8 cellular contexts compared by ENCODE assay signal in genomic region chr17:67648896-67649295, GRCh38.
DNase-seq lines count a peak whose midpoint lies in the region; ATAC-seq, FAIRE-seq and TF ChIP-seq lines count a peak whose summit lies in the region.
"Not testable (repeated sequence)": the region's sequence is repeated elsewhere in the genome, so short reads cannot be mapped to it uniquely, and the experiment has no call there.

No MANE protein-coding gene starts in this region.

- intact Hi-C loops in GM12878 (cut with micrococcal nuclease; ENCODE audit: unreplicated experiment); left ventricle myocardium inferior (cut with micrococcal nuclease); HepG2 (cut with micrococcal nuclease; ENCODE audit: unreplicated experiment): not testable (repeated sequence)

- SMC1A ChIA-PET in GM12878 (lab: Charles Lee; ENCODE audit: uncharacterized antibody, unreplicated experiment) = interaction anchor here (0.6 to 10.7 kb wide), 21 partner anchors 9 to 283 kb away, joined by 3 to 156 read pairs (median 8); no protein-coding TSS in a partner anchor

- H3K9me3 ChIP-seq in CD8-positive, alpha-beta memory T cell (ENCODE audit: low read length); GM12878 (replicated peaks; ENCODE audit: control insufficient read depth, insufficient read depth, low read length); left ventricle myocardium inferior (replicated peaks); HepG2 (ENCODE audit: low read length): not testable (repeated sequence)

- not testable (repeated sequence) for H3K79me2 ChIP-seq in KMS-11 (ENCODE audit: insufficient read depth, low read depth); GM12878 (ENCODE audit: control insufficient read depth, insufficient read depth, low read length); HepG2 (ENCODE audit: insufficient read depth, low read length)

- H3K4me1 Mint-ChIP-seq in CD8-positive, alpha-beta memory T cell = peaks cover 32 to 79% (median 39%) of the 10 kb centered on the region in 3 donors
- not testable (repeated sequence) for H3K4me1 Mint-ChIP-seq in activated T-helper 17 cell treated with anti-CD3 and anti-CD28 coated beads, Interleukin-2, amount 50 U/mL, for 72 hours
- H3K4me1 Mint-ChIP-seq in stimulated activated effector memory CD8-positive, alpha-beta T cell treated with anti-CD3 and anti-CD28 coated beads, Interleukin-12 subunit alpha, Interleukin-12 subunit beta, amount 100 ng/mL, for 72 hours = peaks cover 49% of the 10 kb centered on the region

- RAD21 ChIA-PET in GM12878 (lab: Charles Lee; ENCODE audit: unreplicated experiment) = interaction anchor here (1.2 to 7.3 kb wide), 15 partner anchors 10 to 274 kb away, joined by 3 to 80 read pairs (median 20); partner anchors contain the start of gene PITPNC1

- not testable (repeated sequence) for TF ChIP-seq EP300 in GM12878 (IDR thresholded peaks at IDR 0.05; ENCODE audit: borderline replicate concordance in 1 of 2, control insufficient read depth in 1 of 2, low read depth in 2 of 2, low read length in 2 of 2); HepG2 (IDR thresholded peaks at IDR 0.05; ENCODE audit: low read depth in 2 of 2, low read length in 2 of 2); HepG2 (CRISPR knock-in tag; IDR thresholded peaks at IDR 0.05; ENCODE audit: borderline replicate concordance)

- TF ChIP-seq CTCF in KMS-11 (conservative IDR thresholded peaks at IDR 0.05; ENCODE audit: low read depth, low read length); GM12878 (IDR thresholded peaks at IDR 0.05 in 2 of 3, conservative IDR thresholded peaks at IDR 0.05 in 1 of 3; ENCODE audit: control insufficient read depth in 2 of 3, extremely low read depth in 1 of 3, insufficient read depth in 1 of 3, low read depth in 3 of 3, low read length in 3 of 3); left ventricle myocardium inferior (IDR thresholded peaks at IDR 0.05; ENCODE audit: borderline replicate concordance); HepG2 (CRISPR knock-in tag; IDR thresholded peaks at IDR 0.05): not testable (repeated sequence)

- ATAC-seq in activated T-helper 17 cell treated with anti-CD3 and anti-CD28 coated beads, Interleukin-2, amount 50 U/mL, for 72 hours (replicated peaks); GM12878; stimulated activated effector memory CD8-positive, alpha-beta T cell treated with anti-CD3 and anti-CD28 coated beads, Interleukin-12 subunit alpha, Interleukin-12 subunit beta, amount 100 ng/mL, for 72 hours: not testable (repeated sequence)
- ATAC-seq in HepG2 = peak; percentile 72

- in situ Hi-C loops in GM12878 (cut with MboI) = loop anchor here (25.0 kb wide), 1 partner anchor 937 kb away; no protein-coding TSS in a partner anchor
- in situ Hi-C loops in HepG2 (cut with HindIII; ENCODE audit: extremely low pct_ligation_motif_present, low pct_unique_long_range_greater_than_20kb) = not testable (repeated sequence)

- H3K27me3 Mint-ChIP-seq in CD8-positive, alpha-beta memory T cell; activated T-helper 17 cell treated with anti-CD3 and anti-CD28 coated beads, Interleukin-2, amount 50 U/mL, for 72 hours: not testable (repeated sequence)

- TF ChIP-seq RAD21 in GM12878 (IDR thresholded peaks at IDR 0.05; ENCODE audit: insufficient read depth, low read depth, low read length); HepG2 (CRISPR knock-in tag; IDR thresholded peaks at IDR 0.05): not testable (repeated sequence)

- H3K9ac ChIP-seq in KMS-11 (peak overlapping the region; percentile 84; the same call in 1 of the 2 replicates), GM12878 (ENCODE audit: control insufficient read depth, insufficient read depth, low read length) (peak overlapping the region; percentile 79; the same call in 1 of the 2 replicates)
- not testable (repeated sequence) for H3K9ac ChIP-seq in HepG2 (ENCODE audit: insufficient read depth, low read depth, low read length)

- H3K4me3 ChIP-seq in CD8-positive, alpha-beta memory T cell (ENCODE audit: low read length); KMS-11 (IDR thresholded peaks at IDR 0.05; ENCODE audit: insufficient read depth, low read depth, low read length); GM12878; left ventricle myocardium inferior; HepG2 (replicated peaks in 1 of 3; ENCODE audit: insufficient read depth in 1 of 3, low read depth in 2 of 3, low read length in 3 of 3): not testable (repeated sequence)

- H3K27me3 ChIP-seq in CD8-positive, alpha-beta memory T cell (ENCODE audit: insufficient read depth, low read length, poor library complexity, severe bottlenecking); KMS-11 (ENCODE audit: insufficient read depth, low read depth); GM12878 (replicated peaks in 1 of 2; ENCODE audit: control insufficient read depth in 2 of 2, insufficient read depth in 2 of 2, low read length in 1 of 2); left ventricle myocardium inferior (ENCODE audit: low read depth); HepG2 (ENCODE audit: control insufficient read depth in 1 of 2, insufficient read depth in 2 of 2, low read length in 2 of 2): not testable (repeated sequence)

- WGBS in GM12878 (ENCODE audit: insufficient coverage, insufficient replicate concordance, low lambda C conversion rate, missing lambda C conversion rate) = 79% methylated on average over 3 of the region's 3 CpGs
- WGBS in HepG2 (ENCODE audit: low lambda C conversion rate) = 63% methylated on average over 3 of the region's 3 CpGs

- not testable (repeated sequence) for H2AFZ ChIP-seq in KMS-11 (ENCODE audit: low read depth); GM12878 (ENCODE audit: control insufficient read depth, low read depth, low read length); HepG2 (ENCODE audit: low read length)

- H3K4me2 ChIP-seq in KMS-11 = peak overlapping the region; percentile 96
- H3K4me2 ChIP-seq in GM12878 (ENCODE audit: control insufficient read depth, insufficient read depth); HepG2 (ENCODE audit: low read depth, low read length): not testable (repeated sequence)

- BruUV-seq in GM12878 (replicated peaks; lab: Mats Ljungman, UMichigan); HepG2 (replicated peaks; lab: Mats Ljungman, UMichigan): not testable (repeated sequence)

- not testable (repeated sequence) for FAIRE-seq in GM12878 (lab: Jason Lieb, UNC)
- FAIRE-seq in HepG2 (lab: Jason Lieb, UNC) = peak; percentile 37

- not testable (repeated sequence) for H3K9me3 Mint-ChIP-seq in CD8-positive, alpha-beta memory T cell; activated T-helper 17 cell treated with anti-CD3 and anti-CD28 coated beads, Interleukin-2, amount 50 U/mL, for 72 hours; stimulated activated effector memory CD8-positive, alpha-beta T cell treated with anti-CD3 and anti-CD28 coated beads, Interleukin-12 subunit alpha, Interleukin-12 subunit beta, amount 100 ng/mL, for 72 hours

- peaks cover 0 to 51% (median 10%) of the 10 kb centered on the region in 3 donors for H3K36me3 Mint-ChIP-seq in CD8-positive, alpha-beta memory T cell
- peaks cover 20% of the 10 kb centered on the region for H3K36me3 Mint-ChIP-seq in activated T-helper 17 cell treated with anti-CD3 and anti-CD28 coated beads, Interleukin-2, amount 50 U/mL, for 72 hours (ENCODE audit: low read depth)
- peaks cover 10% of the 10 kb centered on the region for H3K36me3 Mint-ChIP-seq in stimulated activated effector memory CD8-positive, alpha-beta T cell treated with anti-CD3 and anti-CD28 coated beads, Interleukin-12 subunit alpha, Interleukin-12 subunit beta, amount 100 ng/mL, for 72 hours

- H3K27ac ChIP-seq in CD8-positive, alpha-beta memory T cell (ENCODE audit: low read depth, low read length) = not testable (repeated sequence)
- H3K27ac ChIP-seq in KMS-11 = peak overlapping the region; percentile 98
- peak overlapping the region; percentile 92 for H3K27ac ChIP-seq in GM12878 (ENCODE audit: control insufficient read depth, insufficient read depth)
- peak overlapping the region; percentile 69 for H3K27ac ChIP-seq in left ventricle myocardium inferior (replicated peaks)
- peak overlapping the region; percentile 12 for H3K27ac ChIP-seq in HepG2 (ENCODE audit: extremely low read length, insufficient read depth, low read length)

- DNase-seq in CD8-positive, alpha-beta memory T cell; GM12878 (ENCODE audit: low read depth, low spot score); left ventricle myocardium inferior; HepG2 (ENCODE audit: low spot score); stimulated activated effector memory CD8-positive, alpha-beta T cell treated with anti-CD3 and anti-CD28 coated beads, Interleukin-12 subunit alpha, Interleukin-12 subunit beta, amount 100 ng/mL, for 72 hours (ENCODE audit: low spot score in 2 of 2): not testable (repeated sequence)
- peak; percentile 31 for DNase-seq in NK-92 treated with Interleukin-12 subunit alpha and Interleukin-12 subunit beta, amount 100 ng/mL, for 24 hours (lab: John Stamatoyannopoulos, UW)

- POLR2A ChIA-PET in CD8-positive, alpha-beta memory T cell (lab: Charles Lee) = not testable (repeated sequence)
- POLR2A ChIA-PET in GM12878 (lab: Charles Lee) (interaction anchor here (0.8 to 5.7 kb wide), 7 partner anchors 10 to 270 kb away, joined by 3 to 53 read pairs (median 19); no protein-coding TSS in a partner anchor), HepG2 (lab: Yijun Ruan, JAX) (interaction anchor here (1.4 to 2.2 kb wide), 2 partner anchors 9 to 12 kb away, joined by 4 to 7 read pairs; no protein-coding TSS in a partner anchor)

- not testable (repeated sequence) for H3K36me3 ChIP-seq in CD8-positive, alpha-beta memory T cell (ENCODE audit: insufficient read depth, low read length); KMS-11 (ENCODE audit: insufficient read depth); GM12878 (ENCODE audit: control insufficient read depth in 2 of 2, insufficient read depth in 2 of 2, low read length in 1 of 2); left ventricle myocardium inferior; HepG2 (replicated peaks in 1 of 2; ENCODE audit: control insufficient read depth in 1 of 2, insufficient read depth in 2 of 2, low read length in 2 of 2)

- H4K20me1 ChIP-seq in KMS-11 (ENCODE audit: insufficient read depth); GM12878 (ENCODE audit: control insufficient read depth, insufficient read depth); HepG2 (ENCODE audit: insufficient read depth, low read length): not testable (repeated sequence)

- CTCF ChIA-PET in CD8-positive, alpha-beta memory T cell (lab: Charles Lee) = interaction anchor here (1.2 to 1.7 kb wide), 3 partner anchors 11 to 290 kb away, joined by 3 to 6 read pairs (median 4); no protein-coding TSS in a partner anchor
- CTCF ChIA-PET in GM12878 (lab: Yijun Ruan, JAX) = interaction anchor here (0.6 to 9.2 kb wide), 17 partner anchors 9 to 934 kb away, joined by 3 to 75 read pairs (median 10); partner anchors contain the start of gene PITPNC1
- CTCF ChIA-PET in HepG2 (lab: Yijun Ruan, JAX; ENCODE audit: low intra/inter-chr PET ratio, low total read pairs) = not testable (repeated sequence)

- H3K4me3 Mint-ChIP-seq in CD8-positive, alpha-beta memory T cell = peak overlapping the region in 2 of 7 donors; percentile 17 to 32
- not testable (repeated sequence) for H3K4me3 Mint-ChIP-seq in activated T-helper 17 cell treated with anti-CD3 and anti-CD28 coated beads, Interleukin-2, amount 50 U/mL, for 72 hours; stimulated activated effector memory CD8-positive, alpha-beta T cell treated with anti-CD3 and anti-CD28 coated beads, Interleukin-12 subunit alpha, Interleukin-12 subunit beta, amount 100 ng/mL, for 72 hours

- H3K4me1 ChIP-seq in CD8-positive, alpha-beta memory T cell (ENCODE audit: insufficient read depth, low read length) = not testable (repeated sequence)
- H3K4me1 ChIP-seq in KMS-11 (ENCODE audit: low read depth, poor library complexity, severe bottlenecking) (peaks cover 100% of the 10 kb centered on the region), GM12878 (ENCODE audit: control insufficient read depth, insufficient read depth, low read length) (peaks cover 62% of the 10 kb centered on the region), left ventricle myocardium inferior (peaks cover 31% of the 10 kb centered on the region), HepG2 (ENCODE audit: insufficient read depth, low read length) (peaks cover 20% of the 10 kb centered on the region)

- H3K27ac Mint-ChIP-seq in CD8-positive, alpha-beta memory T cell = peak overlapping the region in 7 of 8 donors; percentile 5 to 71 (median 55)
- peak overlapping the region; percentile 67 for H3K27ac Mint-ChIP-seq in activated T-helper 17 cell treated with anti-CD3 and anti-CD28 coated beads, Interleukin-2, amount 50 U/mL, for 72 hours
- peak overlapping the region; percentile 82 for H3K27ac Mint-ChIP-seq in stimulated activated effector memory CD8-positive, alpha-beta T cell treated with anti-CD3 and anti-CD28 coated beads, Interleukin-12 subunit alpha, Interleukin-12 subunit beta, amount 100 ng/mL, for 72 hours

- TF ChIP-seq POLR2A in GM12878 (IDR thresholded peaks at IDR 0.05; ENCODE audit: low read depth, low read length); HepG2 (IDR thresholded peaks at IDR 0.05; ENCODE audit: insufficient read depth in 1 of 2, low read depth in 2 of 2, low read length in 2 of 2): not testable (repeated sequence)
